Comparison of ENCODE assay signal across 8 cellular contexts in the genomic region with DNA sequence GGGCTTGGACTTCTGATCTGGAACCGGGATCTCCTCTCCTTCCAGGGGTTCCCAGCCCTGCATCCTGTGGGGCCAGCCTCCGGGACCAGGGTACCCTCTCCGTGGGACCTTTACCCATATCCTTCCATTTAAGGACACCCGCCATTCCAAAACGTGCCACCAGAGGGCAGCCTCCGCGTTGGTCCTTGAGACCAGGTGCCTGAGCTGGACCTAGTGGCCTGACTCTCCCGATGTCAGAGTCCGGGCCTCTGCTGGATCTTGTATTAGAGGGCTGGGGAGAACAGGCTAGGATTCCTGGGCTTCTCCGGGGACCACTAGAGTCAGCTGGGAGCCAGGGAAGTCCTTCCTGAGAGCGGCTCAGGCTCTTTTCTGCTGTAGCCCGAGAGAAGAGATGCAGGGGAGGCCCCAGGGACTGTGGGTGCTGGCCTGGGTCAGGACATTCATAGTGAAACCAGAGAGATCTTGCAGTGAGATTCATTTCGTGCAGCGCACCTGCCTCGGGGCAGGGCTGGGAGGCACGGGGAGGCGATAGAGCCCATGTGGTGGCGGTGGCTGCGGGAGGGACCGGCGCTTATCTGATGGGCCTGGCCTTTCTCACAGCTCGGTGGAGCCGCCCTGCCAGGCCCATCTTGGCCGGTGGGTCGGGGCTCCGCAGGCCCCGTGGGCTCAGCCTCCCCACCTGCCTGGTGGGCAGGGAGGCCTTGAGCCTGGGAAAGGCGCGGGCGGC. TPM values are rescaled to one million over a fixed set of nuclear protein-coding genes. Genes with fewer than 3 reads are reported as not detected.
A peak's percentile ranks its signal among the peaks of the same experiment; 100 is the strongest.
DNase-seq lines count a peak whose midpoint lies in the region; ATAC-seq, FAIRE-seq and TF ChIP-seq lines count a peak whose summit lies in the region.

No MANE protein-coding gene starts in this region.

- H3K9me3 ChIP-seq in osteoblast (ENCODE audit: low read depth, low read length) (no peaks in the 10 kb centered on the region), tibial artery (no peaks in the 10 kb centered on the region)

- H3K27me3 Mint-ChIP-seq in activated T-cell treated with anti-CD3 and anti-CD28 coated beads, Interleukin-2, amount 50 U/mL, for 72 hours (ENCODE audit: low read depth), result peaks cover 12% of the 10 kb centered on the region

- no peaks in the 10 kb centered on the region for H3K36me3 ChIP-seq in osteoblast (ENCODE audit: insufficient read depth, low read length)
- no peaks in the 10 kb centered on the region for H3K36me3 ChIP-seq in tibial artery

- no peaks in the 10 kb centered on the region for H3K9me3 Mint-ChIP-seq in activated T-cell treated with anti-CD3 and anti-CD28 coated beads, Interleukin-2, amount 50 U/mL, for 72 hours

- TF ChIP-seq CTCF in osteoblast (IDR thresholded peaks at IDR 0.05; ENCODE audit: extremely low read depth, low read depth, low read length), result peak; percentile 87
- TF ChIP-seq CTCF in tibial artery (IDR thresholded peaks at IDR 0.05), result peak; percentile 82 to 83

- no peaks in the 10 kb centered on the region for H3K36me3 Mint-ChIP-seq in activated T-cell treated with anti-CD3 and anti-CD28 coated beads, Interleukin-2, amount 50 U/mL, for 72 hours (ENCODE audit: insufficient read depth in 2 of 2)

- peaks cover 5% of the 10 kb centered on the region for H3K4me1 Mint-ChIP-seq in activated T-cell treated with anti-CD3 and anti-CD28 coated beads, Interleukin-2, amount 50 U/mL, for 72 hours (ENCODE audit: low read depth)

- ATAC-seq in GM21360 (IDR thresholded peaks at IDR 0.05; ENCODE audit: unreplicated experiment), result peak; percentile 78
- ATAC-seq in activated T-cell treated with anti-CD3 and anti-CD28 coated beads, Interleukin-2, amount 50 U/mL, for 72 hours (replicated peaks in 1 of 2), result peak; percentile 93 to 97

- H3K4me2 ChIP-seq in osteoblast (ENCODE audit: insufficient read depth, low read length), result no peak overlapping the region

- peak; percentile 20 for DNase-seq in DMS79 (lab: John Stamatoyannopoulos, UW)
- peak; percentile 56 for DNase-seq in HS-27A (ENCODE audit: low read depth)
- DNase-seq in RCC 7860 (ENCODE audit: low spot score), result peak; percentile 18
- peak; percentile 82 to 85 for DNase-seq in activated T-cell treated with anti-CD3 and anti-CD28 coated beads, Interleukin-2, amount 50 U/mL, for 72 hours
- DNase-seq in fibroblast of the conjunctiva (ENCODE audit: low read depth), result peak; percentile 39
- peak; percentile 98 for DNase-seq in osteoblast (ENCODE audit: insufficient read length, low spot score, missing footprints)
- peak; percentile 83 to 84 for DNase-seq in tibial artery

- H3K4me3 Mint-ChIP-seq in activated T-cell treated with anti-CD3 and anti-CD28 coated beads, Interleukin-2, amount 50 U/mL, for 72 hours, result peak overlapping the region; percentile 55 to 57

- H3K27ac ChIP-seq in osteoblast (ENCODE audit: low read depth, low read length) (no peak overlapping the region), tibial artery (no peak overlapping the region)

- no peak overlapping the region for H3K27ac Mint-ChIP-seq in activated T-cell treated with anti-CD3 and anti-CD28 coated beads, Interleukin-2, amount 50 U/mL, for 72 hours

- no peak for FAIRE-seq in RCC 7860 (lab: Jason Lieb, UNC)

- no peaks in the 10 kb centered on the region for H3K4me1 ChIP-seq in osteoblast (ENCODE audit: insufficient read depth, low read length)
- H3K4me1 ChIP-seq in tibial artery, result peaks cover 0 to 4% (median 0%) of the 10 kb centered on the region in 4 donors

- no peaks in the 10 kb centered on the region for H4K20me1 ChIP-seq in osteoblast (ENCODE audit: insufficient read depth, low read length)

- H3K4me3 ChIP-seq in osteoblast (ENCODE audit: insufficient read depth, low read length) (no peak overlapping the region), tibial artery (no peak overlapping the region)

- H2AFZ ChIP-seq in osteoblast (ENCODE audit: low read length), result peak overlapping the region; percentile 10

- H3K27me3 ChIP-seq in osteoblast (ENCODE audit: insufficient read depth, low read length), result peaks cover 7% of the 10 kb centered on the region
- H3K27me3 ChIP-seq in tibial artery, result peaks cover 0 to 43% of the 10 kb centered on the region in 2 donors

- H3K79me2 ChIP-seq in osteoblast (ENCODE audit: insufficient read depth, low read length), result no peaks in the 10 kb centered on the region

- intact Hi-C loops in tibial artery (cut with DNase I; ENCODE audit: low total_unique reads), result loop anchor here (2.0 to 10.0 kb wide), 2 partner anchors 171 to 539 kb away; no protein-coding TSS in a partner anchor

RNA-seq across cellular contexts. Expression of a gene that starts 9.8 kb away (rescaled TPM):
- not detected for total RNA-seq in activated T-cell treated with anti-CD3 and anti-CD28 coated beads, Interleukin-2, amount 50 U/mL, for 72 hours
- total RNA-seq in osteoblast, result not detected in 2 replicates

RNA-seq across cellular contexts. Expression of a gene that starts 41.3 kb away (rescaled TPM):
- under 1 TPM in 1 of 2 donors, not detected in 1; 0.10 TPM for total RNA-seq in activated T-cell treated with anti-CD3 and anti-CD28 coated beads, Interleukin-2, amount 50 U/mL, for 72 hours
- total RNA-seq in osteoblast, result 38.4 and 39.8 TPM in 2 replicates

Comparison
In these comparisons a context has a peak if more than half of its experiments do, and no peak if none do; other contexts are left out.
1. DNase-seq: peak in every context shown above with its lines; median percentile 98 in osteoblast; 84 in activated T-cell treated with anti-CD3 and anti-CD28 coated beads, Interleukin-2, amount 50 U/mL, for 72 hours; 84 in tibial artery; 56 in HS-27A; 39 in fibroblast of the conjunctiva; 20 in DMS79; 18 in RCC 7860.
2. RNA of a gene that starts 41.3 kb away (total RNA-seq): 38.4 to 39.8 TPM in osteoblast; 0.10 TPM in activated T-cell treated with anti-CD3 and anti-CD28 coated beads, Interleukin-2, amount 50 U/mL, for 72 hours; every median in the first group is over 10 times any median in the second.